In genomic region chr11:108340958-108341357, GRCh38 we compare ENCODE assay signal across 11 cellular contexts.
DNase-seq lines count a peak whose midpoint lies in the region; ATAC-seq, FAIRE-seq and TF ChIP-seq lines count a peak whose summit lies in the region.
"Had no signal": no experiment of that assay in that cellular context is flagged by ENCODE, and none has a peak within 500 bp of the region (broad histone marks: within the 10 kb centered on the region; RNA-seq: fewer than 3 reads in every experiment).

No MANE protein-coding gene starts in this region.

- H3K56ac ChIP-seq in mesendoderm (ENCODE audit: low read length) = no peak overlapping the region

- H2BK5ac ChIP-seq in mesendoderm (ENCODE audit: low read length) = no peak overlapping the region

- H3K23ac ChIP-seq in mesendoderm (ENCODE audit: low read length) = no peak overlapping the region

- no peaks in the 10 kb centered on the region for H3K9me3 ChIP-seq in spleen

- H3K27me3 ChIP-seq in bronchial epithelial cell (ENCODE audit: control insufficient read depth, insufficient read depth, low read length) (no peaks in the 10 kb centered on the region), mesendoderm (ENCODE audit: insufficient read depth, low read length, poor library complexity) (no peaks in the 10 kb centered on the region), spleen (replicated peaks in 1 of 7) (no peaks in the 10 kb centered on the region)

- H3K79me1 ChIP-seq in mesendoderm (ENCODE audit: low read length) = no peaks in the 10 kb centered on the region

- no peak overlapping the region for H4K8ac ChIP-seq in mesendoderm (ENCODE audit: low read depth, low read length)

- DNase-seq in DMS53 treated with DMSO at 0.1 percent for 48 hours (lab: John Stamatoyannopoulos, UW; ENCODE audit: unreplicated experiment) (peak; percentile 82), LoVo (ENCODE audit: low spot score) (peak; percentile 77), bronchial epithelial cell (ENCODE audit: low read depth) (peak; percentile 98), mesendoderm (peak; percentile 96), middle frontal gyrus (ENCODE audit: extremely low spot score, low spot score) (no peak), erythroblast (lab: John Stamatoyannopoulos, UW) (no peak), spleen (no peak)
- DNase-seq: activated CD8-positive, alpha-beta memory T cell treated with anti-CD3 and anti-CD28 coated beads for 24 hours; COR-L47; NCI-H1048 had no signal

- H2AK5ac ChIP-seq in mesendoderm (ENCODE audit: low read length) = no peak overlapping the region

- H3K27ac ChIP-seq in mesendoderm (ENCODE audit: low read depth, low read length) = no peak overlapping the region
- no peak overlapping the region for H3K27ac ChIP-seq in spleen

- H3K4me3 ChIP-seq in bronchial epithelial cell (ENCODE audit: low read depth, low read length) (no peak overlapping the region), mesendoderm (ENCODE audit: low read length) (no peak overlapping the region), spleen (no peak overlapping the region)

- no peak overlapping the region for H2BK120ac ChIP-seq in mesendoderm (ENCODE audit: low read depth, low read length)

- peak; percentile 66 for FAIRE-seq in bronchial epithelial cell (lab: Jason Lieb, UNC)

- intact Hi-C loops in spleen (cut with DNase I; ENCODE audit: low total_unique reads) = no loop called here

- H3K36me3 ChIP-seq in bronchial epithelial cell (ENCODE audit: control insufficient read depth, insufficient read depth, low read length) = no peaks in the 10 kb centered on the region
- H3K36me3 ChIP-seq in mesendoderm (ENCODE audit: control insufficient read depth, insufficient read depth, low read length) = no peaks in the 10 kb centered on the region
- H3K36me3 ChIP-seq in spleen = peaks cover 0 to 87% (median 27%) of the 10 kb centered on the region in 6 donors

- TF ChIP-seq POLR2A in erythroblast (IDR thresholded peaks at IDR 0.05; ENCODE audit: low read length) = no peak
- TF ChIP-seq POLR2A in spleen (IDR thresholded peaks at IDR 0.05) = no peak

- H2BK15ac ChIP-seq in mesendoderm (replicated peaks; ENCODE audit: low read depth) = no peak overlapping the region

- WGBS in mesendoderm (ENCODE audit: extremely low coverage, insufficient coverage, low lambda C conversion rate) = no CpG with 5 or more reads among the region's 1 CpG
- 95 to 98% (median 96%) methylated on average over 1 of the region's 1 CpG for WGBS in spleen, 5 donors

- no peaks in the 10 kb centered on the region for H3K79me2 ChIP-seq in mesendoderm (ENCODE audit: control insufficient read depth, insufficient read depth, low read length)

- no peak overlapping the region for H3K9ac ChIP-seq in mesendoderm (ENCODE audit: low read length)

- H4K5ac ChIP-seq in mesendoderm (ENCODE audit: low read length) = no peak overlapping the region

- H3K4me2 ChIP-seq in mesendoderm (ENCODE audit: low read length) = no peak overlapping the region

- no peak overlapping the region for H3K18ac ChIP-seq in mesendoderm (ENCODE audit: low read length)

- ATAC-seq in HG02938 (IDR thresholded peaks at IDR 0.05; ENCODE audit: unreplicated experiment) = no peak

- no peak overlapping the region for H3K4ac ChIP-seq in mesendoderm (ENCODE audit: low read depth, low read length)

- H3K4me1 ChIP-seq in mesendoderm (ENCODE audit: control insufficient read depth, low read depth, low read length) (no peaks in the 10 kb centered on the region), spleen (no peaks in the 10 kb centered on the region)

- no peak for TF ChIP-seq CTCF in bronchial epithelial cell (IDR thresholded peaks at IDR 0.05; ENCODE audit: insufficient read depth, low read length, severe bottlenecking)
- no peak for TF ChIP-seq CTCF in spleen (IDR thresholded peaks at IDR 0.05 in 8 of 11, conservative IDR thresholded peaks at IDR 0.05 in 3 of 11)

Comparison
In these comparisons a context has a peak if more than half of its experiments do, and no peak if none do; other contexts are left out.
1. DNase-seq: peak in DMS53 treated with DMSO at 0.1 percent for 48 hours (single experiment), LoVo (single experiment), bronchial epithelial cell (single experiment) and mesendoderm (single experiment); none in middle frontal gyrus (single experiment), erythroblast (0 of 2) and spleen (single experiment).